8 cellular contexts compared by ENCODE assay signal in genomic region chr11:45803981-45804805, GRCh38. TPM values are rescaled to one million over a fixed set of nuclear protein-coding genes. Genes with fewer than 3 reads are reported as not detected.
A peak's percentile ranks its signal among the peaks of the same experiment; 100 is the strongest.
DNase-seq lines count a peak whose midpoint lies in the region; ATAC-seq, FAIRE-seq and TF ChIP-seq lines count a peak whose summit lies in the region.

No MANE protein-coding gene starts in this region.

- peaks cover 27% of the 10 kb centered on the region for H3K79me2 ChIP-seq in endothelial cell of umbilical vein (ENCODE audit: control insufficient read depth, insufficient read depth, low read length)

- peaks cover 36% of the 10 kb centered on the region for H3K4me1 ChIP-seq in endothelial cell of umbilical vein (ENCODE audit: control insufficient read depth, extremely low read depth, insufficient read depth, low read length)

- H3K9me3 ChIP-seq in endothelial cell of umbilical vein (replicated peaks; ENCODE audit: control insufficient read depth, insufficient read depth, low read length): no peaks in the 10 kb centered on the region

- dilution Hi-C loops in endothelial cell of umbilical vein (cut with MboI; ENCODE audit: extremely low pct_ligation_motif_present, low sequenced_read_pairs): no loop called here

- H3K4me3 ChIP-seq in endothelial cell of umbilical vein (replicated peaks in 1 of 3; ENCODE audit: insufficient read depth in 1 of 3, low read depth in 1 of 3, low read length in 3 of 3): peak overlapping the region; percentile 55 to 70 (median 55)

- BruUV-seq in endothelial cell of umbilical vein (replicated peaks; lab: Mats Ljungman, UMichigan): no TSS peak

- intact Hi-C loops in endothelial cell of umbilical vein (cut with micrococcal nuclease): loop anchor here (5.0 kb wide), 1 partner anchor 142 kb away; no protein-coding TSS in a partner anchor

- no peak overlapping the region for H3K27ac ChIP-seq in endothelial cell of umbilical vein (ENCODE audit: insufficient read depth, low read depth, low read length)

- H3K9me1 ChIP-seq in endothelial cell of umbilical vein (replicated peaks; ENCODE audit: control insufficient read depth, extremely low read depth, insufficient read depth, low read length): no peaks in the 10 kb centered on the region

- H4K20me1 ChIP-seq in endothelial cell of umbilical vein (replicated peaks; ENCODE audit: control insufficient read depth, extremely low read depth, insufficient read depth, low read length): no peaks in the 10 kb centered on the region

- peak overlapping the region; percentile 88 for H3K4me2 ChIP-seq in endothelial cell of umbilical vein (ENCODE audit: insufficient read depth, low read length)

- CTCF ChIA-PET in GM10248 (lab: Yijun Ruan, JAX): interaction anchor here (1.0 to 4.9 kb wide), 2 partner anchors 33 to 38 kb away, joined by 3 to 23 read pairs; no protein-coding TSS in a partner anchor
- CTCF ChIA-PET in endothelial cell of umbilical vein (lab: Charles Lee): interaction anchor here (1.4 to 3.5 kb wide), 3 partner anchors 33 to 1710 kb away, joined by 3 to 23 read pairs (median 4); no protein-coding TSS in a partner anchor

- peak; percentile 59 for DNase-seq in GM10248 (ENCODE audit: extremely low spot score)
- peak; percentile 72 for DNase-seq in NCI-H748 (lab: John Stamatoyannopoulos, UW; ENCODE audit: unreplicated experiment)
- DNase-seq in activated T-cell treated with anti-CD3 and anti-CD28 coated beads for 1 hour (ENCODE audit: low read depth): peak; percentile 49
- DNase-seq in endothelial cell of umbilical vein (ENCODE audit: low read depth, low spot score): peak; percentile 42
- DNase-seq in midbrain (lab: John Stamatoyannopoulos, UW): peak; percentile 52
- peak; percentile 11 to 35 for DNase-seq in stimulated activated CD8-positive, alpha-beta memory T cell treated with anti-CD3 and anti-CD28 coated beads, Interleukin-15, amount 100 ng/mL, for 4 hours (ENCODE audit: low read depth in 2 of 2)

- no peak for TF ChIP-seq POLR2A in endothelial cell of umbilical vein (IDR thresholded peaks at IDR 0.05; ENCODE audit: low read depth, low read length)

- FAIRE-seq in endothelial cell of umbilical vein (lab: Jason Lieb, UNC): peak; percentile 28

- no peak for TF ChIP-seq CTCF in GM10248 (IDR thresholded peaks at IDR 0.05; ENCODE audit: control extremely low read depth, extremely low read depth, low read depth, missing control alignments)
- TF ChIP-seq CTCF in endothelial cell of umbilical vein (IDR thresholded peaks at IDR 0.05; ENCODE audit: extremely low read depth in 1 of 2, insufficient read depth in 1 of 2, low read depth in 1 of 2, low read length in 2 of 2): no peak

- peak; percentile 28 for ATAC-seq in HG02852 (IDR thresholded peaks at IDR 0.05; ENCODE audit: unreplicated experiment)
- ATAC-seq in HG03565 (IDR thresholded peaks at IDR 0.05; ENCODE audit: unreplicated experiment): no peak

- H3K9ac ChIP-seq in endothelial cell of umbilical vein (replicated peaks; ENCODE audit: extremely low read depth, insufficient read depth, low read length): peak overlapping the region; percentile 84

- POLR2A ChIA-PET in GM10248 (lab: Yijun Ruan, JAX): no interaction called here
- POLR2A ChIA-PET in endothelial cell of umbilical vein (lab: Charles Lee): interaction anchor here (1.2 kb wide), 1 partner anchor 146 kb away, joined by 3 read pairs; no protein-coding TSS in a partner anchor

- H3K27me3 ChIP-seq in endothelial cell of umbilical vein (ENCODE audit: control insufficient read depth in 2 of 2, insufficient read depth in 2 of 2, low read length in 2 of 2): no peaks in the 10 kb centered on the region

- H3K36me3 ChIP-seq in endothelial cell of umbilical vein (ENCODE audit: control insufficient read depth in 2 of 2, extremely low read depth in 1 of 2, insufficient read depth in 2 of 2, low read length in 2 of 2): no peaks in the 10 kb centered on the region

- peak overlapping the region; percentile 90 for H2AFZ ChIP-seq in endothelial cell of umbilical vein (ENCODE audit: low read depth, low read length)

TF ChIP-seq in endothelial cell of umbilical vein, 7 proteins besides CTCF, POLR2A, EP300 and RAD21:
- no peak for TF ChIP-seq MAX (IDR thresholded peaks at IDR 0.05; ENCODE audit: insufficient read depth, insufficient read length)
- peak; percentile 25 for TF ChIP-seq POLR2AphosphoS5 (IDR thresholded peaks at IDR 0.05; ENCODE audit: insufficient read depth, low read depth, low read length)
- TF ChIP-seq MYC (IDR thresholded peaks at IDR 0.05; ENCODE audit: low read depth, low read length): no peak

RNA-seq across cellular contexts. Expression of gene SLC35C1, which starts 0.8 kb away (rescaled TPM):
- total RNA-seq in endothelial cell of umbilical vein: 17.1 and 19.8 TPM in 2 replicates
- 8.5 and 10.5 TPM in 2 replicates for polyA plus RNA-seq in endothelial cell of umbilical vein
- 7.7 and 9.1 TPM in 2 replicates for polyA plus RNA-seq in endothelial cell of umbilical vein (2011; cell fraction: cytosol; rRNA removed)
- 3.2 and 5.4 TPM in 2 replicates for polyA plus RNA-seq in endothelial cell of umbilical vein (2011; cell fraction: nucleus; rRNA removed)
- polyA plus RNA-seq in endothelial cell of umbilical vein (2012): 17.4 and 21.6 TPM in 2 replicates
- 9.3 and 13.4 TPM in 2 replicates for polyA minus RNA-seq in endothelial cell of umbilical vein
- polyA minus RNA-seq in endothelial cell of umbilical vein (2011; cell fraction: cytosol; rRNA and poly(A)+ RNA removed): 10.5 TPM
- polyA minus RNA-seq in endothelial cell of umbilical vein (2011; cell fraction: nucleus; rRNA and poly(A)+ RNA removed): 5.6 and 6.1 TPM in 2 replicates

RNA-seq across cellular contexts. Expression of gene CRY2, which starts 43.1 kb away (rescaled TPM):
- 8.8 and 11.7 TPM in 2 replicates for total RNA-seq in endothelial cell of umbilical vein
- 7.1 and 7.7 TPM in 2 replicates for polyA plus RNA-seq in endothelial cell of umbilical vein
- polyA plus RNA-seq in endothelial cell of umbilical vein (2011; cell fraction: cytosol; rRNA removed): 3.9 and 4.2 TPM in 2 replicates
- 23.2 and 24.2 TPM in 2 replicates for polyA plus RNA-seq in endothelial cell of umbilical vein (2011; cell fraction: nucleus; rRNA removed)
- polyA plus RNA-seq in endothelial cell of umbilical vein (2012): 4.5 and 6.4 TPM in 2 replicates
- polyA minus RNA-seq in endothelial cell of umbilical vein: 18.9 and 21.8 TPM in 2 replicates
- polyA minus RNA-seq in endothelial cell of umbilical vein (2011; cell fraction: cytosol; rRNA and poly(A)+ RNA removed): 6.7 TPM
- 20.3 and 22.4 TPM in 2 replicates for polyA minus RNA-seq in endothelial cell of umbilical vein (2011; cell fraction: nucleus; rRNA and poly(A)+ RNA removed)
